Comparison of ENCODE assay signal across 9 cellular contexts in genomic region chr4:167100120-167100519, GRCh38.
DNase-seq lines count a peak whose midpoint lies in the region; ATAC-seq and TF ChIP-seq lines count a peak whose summit lies in the region.
"Had no signal": no experiment of that assay in that cellular context is flagged by ENCODE, and none has a peak within 500 bp of the region (broad histone marks: within the 10 kb centered on the region; RNA-seq: fewer than 3 reads in every experiment).

No MANE protein-coding gene starts in this region.

- no peak overlapping the region for H4K91ac ChIP-seq in neuronal stem cell (ENCODE audit: low read depth, low read length, poor library complexity)

- no peak overlapping the region for H2BK15ac ChIP-seq in neuronal stem cell (ENCODE audit: low read length)

- no peak overlapping the region for H3K4me3 Mint-ChIP-seq in activated naive CD4-positive, alpha-beta T cell treated with anti-CD3 and anti-CD28 coated beads for 36 hours
- no peak overlapping the region for H3K4me3 Mint-ChIP-seq in endodermal cell

- peak overlapping the region; percentile 56 for H3K27ac ChIP-seq in cingulate gyrus (ENCODE audit: low read depth, low read length)
- no peak overlapping the region for H3K27ac ChIP-seq in neuronal stem cell (replicated peaks; ENCODE audit: low read length)
- no peak overlapping the region for H3K27ac ChIP-seq in endodermal cell (ENCODE audit: low read depth, low read length)

- H3K27ac Mint-ChIP-seq in activated naive CD4-positive, alpha-beta T cell treated with anti-CD3 and anti-CD28 coated beads for 36 hours = no peak overlapping the region
- H3K27ac Mint-ChIP-seq in endodermal cell = no peak overlapping the region

- H3K4me1 ChIP-seq in neuronal stem cell (ENCODE audit: control insufficient read depth in 2 of 2, insufficient read depth in 1 of 2, low read depth in 1 of 2, low read length in 2 of 2) (no peaks in the 10 kb centered on the region), endodermal cell (ENCODE audit: control insufficient read depth, insufficient read depth, low read length) (no peaks in the 10 kb centered on the region)

- no peak for TF ChIP-seq CTCF in endodermal cell (conservative IDR thresholded peaks at IDR 0.05)

- no CpG with 5 or more reads among the region's 1 CpG for WGBS in neuronal stem cell (ENCODE audit: extremely low coverage in 2 of 2, insufficient read length in 2 of 2, insufficient replicate concordance in 1 of 2), 2 donors
- 33 to 65% methylated on average over 1 of the region's 1 CpG for WGBS in endodermal cell (ENCODE audit: insufficient coverage in 1 of 2, insufficient read length in 1 of 2), 2 experiments

- H2BK12ac ChIP-seq in neuronal stem cell (ENCODE audit: low read length) = no peak overlapping the region

- no peak overlapping the region for H3K18ac ChIP-seq in neuronal stem cell (ENCODE audit: low read length)

- no peak overlapping the region for H3K14ac ChIP-seq in neuronal stem cell (ENCODE audit: low read length)

- H3K9me3 ChIP-seq in neuronal stem cell (replicated peaks in 1 of 2; ENCODE audit: control insufficient read depth in 2 of 2, insufficient read depth in 1 of 2, low read depth in 1 of 2, low read length in 2 of 2) (no peaks in the 10 kb centered on the region), endodermal cell (ENCODE audit: control insufficient read depth, low read length) (peaks cover 11% of the 10 kb centered on the region)

- peak; percentile 86 for ATAC-seq in GM21390 (IDR thresholded peaks at IDR 0.05; ENCODE audit: unreplicated experiment)
- ATAC-seq in GM19328 (IDR thresholded peaks at IDR 0.05; ENCODE audit: unreplicated experiment) = no peak

- H3K4me3 ChIP-seq in neuronal stem cell (ENCODE audit: low read length in 2 of 2) (no peak overlapping the region), endodermal cell (ENCODE audit: low read length) (no peak overlapping the region)

- CTCF ChIA-PET in activated naive CD4-positive, alpha-beta T cell treated with anti-CD3 and anti-CD28 coated beads for 36 hours (lab: Charles Lee) = no interaction called here

- H3K27me3 ChIP-seq in neuronal stem cell (ENCODE audit: control insufficient read depth in 3 of 3, insufficient read depth in 3 of 3, low read depth in 1 of 3, low read length in 3 of 3) (no peaks in the 10 kb centered on the region), endodermal cell (ENCODE audit: control insufficient read depth, insufficient read depth, low read length, poor library complexity, severe bottlenecking) (no peaks in the 10 kb centered on the region)

- no peaks in the 10 kb centered on the region for H3K36me3 Mint-ChIP-seq in activated naive CD4-positive, alpha-beta T cell treated with anti-CD3 and anti-CD28 coated beads for 36 hours (ENCODE audit: low read depth)
- no peaks in the 10 kb centered on the region for H3K36me3 Mint-ChIP-seq in endodermal cell (ENCODE audit: low read depth)

- H3K36me3 ChIP-seq in neuronal stem cell (replicated peaks in 1 of 2; ENCODE audit: control insufficient read depth in 2 of 2, insufficient read depth in 2 of 2, low read length in 2 of 2) = no peaks in the 10 kb centered on the region
- H3K36me3 ChIP-seq in endodermal cell (ENCODE audit: control insufficient read depth, insufficient read depth, low read length) = no peaks in the 10 kb centered on the region

- DNase-seq in NCI-H1417 (lab: John Stamatoyannopoulos, UW) (peak in 2 of 3 experiments; percentile 39 to 83), neuronal stem cell (ENCODE audit: low spot score) (peak; percentile 15), endodermal cell (no peak), AG08395 (ENCODE audit: low spot score) (no peak)
- no peak for DNase-seq in activated naive CD4-positive, alpha-beta T cell treated with anti-CD3 and anti-CD28 coated beads for 36 hours
- DNase-seq: NCI-H187 had no signal

- no peak overlapping the region for H3K4ac ChIP-seq in neuronal stem cell (ENCODE audit: low read length)

- H2BK120ac ChIP-seq in neuronal stem cell (ENCODE audit: low read depth, low read length) = no peak overlapping the region

- no peak overlapping the region for H4K8ac ChIP-seq in neuronal stem cell (ENCODE audit: low read depth, low read length)

- intact Hi-C loops in activated naive CD4-positive, alpha-beta T cell treated with anti-CD3 and anti-CD28 coated beads for 36 hours (cut with micrococcal nuclease) = no loop called here

- no peak overlapping the region for H3K9ac ChIP-seq in neuronal stem cell (ENCODE audit: low read depth, low read length, poor library complexity)
- H3K9ac ChIP-seq in endodermal cell (ENCODE audit: extremely low read depth, low read length, poor library complexity, severe bottlenecking) = no peak overlapping the region

- H2AK5ac ChIP-seq in neuronal stem cell (ENCODE audit: low read depth, low read length) = no peak overlapping the region

- H3K23ac ChIP-seq in neuronal stem cell (ENCODE audit: low read depth, low read length, poor library complexity) = no peak overlapping the region

- H3K79me1 ChIP-seq in neuronal stem cell (ENCODE audit: low read depth, low read length) = no peaks in the 10 kb centered on the region

- no peaks in the 10 kb centered on the region for H3K4me1 Mint-ChIP-seq in activated naive CD4-positive, alpha-beta T cell treated with anti-CD3 and anti-CD28 coated beads for 36 hours (ENCODE audit: low read depth)
- peaks cover 2% of the 10 kb centered on the region for H3K4me1 Mint-ChIP-seq in endodermal cell

- no peaks in the 10 kb centered on the region for H3K27me3 Mint-ChIP-seq in activated naive CD4-positive, alpha-beta T cell treated with anti-CD3 and anti-CD28 coated beads for 36 hours (ENCODE audit: low read depth)
- H3K27me3 Mint-ChIP-seq in endodermal cell (ENCODE audit: insufficient read depth) = no peaks in the 10 kb centered on the region

- H3K9me3 Mint-ChIP-seq in activated naive CD4-positive, alpha-beta T cell treated with anti-CD3 and anti-CD28 coated beads for 36 hours = peaks cover 6% of the 10 kb centered on the region
- peaks cover 5% of the 10 kb centered on the region for H3K9me3 Mint-ChIP-seq in endodermal cell

- H2AFZ ChIP-seq in neuronal stem cell (ENCODE audit: low read length) = no peak overlapping the region

- no peak overlapping the region for H3K4me2 ChIP-seq in neuronal stem cell (ENCODE audit: insufficient read depth, low read length, poor library complexity, severe bottlenecking)

- H2BK5ac ChIP-seq in neuronal stem cell (ENCODE audit: low read length) = no peak overlapping the region

Comparison
In these comparisons a context has a peak if more than half of its experiments do, and no peak if none do; other contexts are left out.
1. DNase-seq: peak in NCI-H1417 (2 of 3) and neuronal stem cell (single experiment); none in activated naive CD4-positive, alpha-beta T cell treated with anti-CD3 and anti-CD28 coated beads for 36 hours (single experiment), endodermal cell (single experiment) and AG08395 (single experiment).